ENCODE assay signal across 1 cellular context in the genomic region with DNA sequence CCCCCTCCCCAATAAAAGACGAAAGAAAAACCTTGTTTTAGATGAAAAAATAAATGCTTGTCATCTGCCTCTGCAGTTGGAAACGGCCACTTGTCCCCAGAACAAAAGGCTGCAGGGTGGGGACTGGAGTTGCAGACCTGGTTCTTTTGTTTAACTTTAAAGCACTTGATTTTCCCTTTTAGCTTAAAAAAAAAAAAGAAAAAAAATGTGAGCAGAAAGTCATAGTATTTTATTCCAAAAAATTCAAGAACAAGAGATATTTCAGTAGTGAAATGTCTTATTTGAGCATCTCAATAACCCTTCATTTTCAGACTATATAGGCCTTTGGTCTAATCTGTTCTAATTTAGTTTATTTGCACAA.
A peak's percentile ranks its signal among the peaks of the same experiment; 100 is the strongest.
TF ChIP-seq lines count a peak whose summit lies in the region.

No MANE protein-coding gene starts in this region.

TF ChIP-seq in H1, 55 proteins besides CTCF, POLR2A, EP300 and RAD21 (continued from another document):
- TF ChIP-seq NRF1 (IDR thresholded peaks at IDR 0.05; ENCODE audit: low read depth, low read length) (no peak), SP1 (IDR thresholded peaks at IDR 0.05; ENCODE audit: low read depth, low read length) (no peak), BCL11A (IDR thresholded peaks at IDR 0.05; ENCODE audit: low read depth in 2 of 2, low read length in 2 of 2) (no peak), ASH2L (IDR thresholded peaks at IDR 0.05; ENCODE audit: low read length) (peak; percentile 28), CBX8 (IDR thresholded peaks at IDR 0.05; ENCODE audit: borderline replicate concordance, low read depth, low read length) (no peak)
